12 cellular contexts compared by ENCODE assay signal in the genomic region with DNA sequence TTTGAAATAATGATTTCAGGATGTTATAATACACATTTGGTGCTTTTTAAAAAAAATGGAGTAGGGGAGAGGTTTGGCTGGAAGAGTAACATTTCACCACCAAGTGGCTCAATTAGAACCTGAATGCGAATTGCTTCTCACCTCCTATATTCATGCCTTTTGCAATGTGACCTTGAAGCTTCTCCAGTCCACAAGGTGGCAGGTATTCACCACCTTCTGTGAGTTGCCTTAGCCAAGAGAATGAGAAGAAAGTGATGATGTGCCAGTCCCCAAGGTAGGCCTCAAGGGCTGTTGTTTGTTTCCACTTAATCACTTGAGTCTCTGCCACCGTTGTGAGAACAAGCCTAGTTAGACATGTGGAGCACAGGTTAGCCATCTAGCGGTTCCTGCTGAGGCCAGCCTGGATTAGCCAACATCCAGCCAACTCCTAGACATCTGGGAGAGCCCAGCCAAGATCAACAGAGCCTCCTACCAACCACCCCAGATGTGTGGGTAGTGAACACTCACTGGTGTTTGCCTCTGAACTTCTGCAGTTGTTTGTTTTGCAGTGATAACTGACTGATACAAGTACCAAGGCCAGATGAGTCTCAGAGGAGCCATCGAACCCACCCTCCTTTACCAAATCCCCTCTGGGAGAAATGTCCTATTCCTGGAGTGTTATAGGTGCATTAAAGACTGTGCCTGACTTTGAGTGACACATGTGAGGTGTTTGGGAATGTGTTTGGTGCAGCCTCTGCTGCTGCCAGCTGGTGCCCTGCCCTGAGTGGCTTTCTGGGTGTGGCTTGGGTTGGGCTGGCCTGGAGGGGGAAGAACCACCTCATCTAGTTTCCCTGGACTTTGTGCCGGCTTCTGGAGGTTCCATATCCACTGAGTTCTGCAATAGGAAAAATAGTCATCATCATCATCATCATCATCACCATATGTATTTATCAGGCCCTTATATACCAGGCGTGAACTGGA.
DNase-seq lines count a peak whose midpoint lies in the region; ATAC-seq and TF ChIP-seq lines count a peak whose summit lies in the region.
"Had no signal": no experiment of that assay in that cellular context is flagged by ENCODE, and none has a peak within 500 bp of the region (broad histone marks: within the 10 kb centered on the region; RNA-seq: fewer than 3 reads in every experiment).

No MANE protein-coding gene starts in this region.

- TF ChIP-seq CTCF in WERI-Rb-1 (IDR thresholded peaks at IDR 0.05; ENCODE audit: low read depth, low read length): peak; percentile 30; the same call in 1 of the 2 replicates

- no peak overlapping the region for H3K4me3 ChIP-seq in WERI-Rb-1 (ENCODE audit: low read depth, low read length)
- H3K4me3 ChIP-seq: testis had no signal

- intact Hi-C loops in left colon (cut with DNase I, micrococcal nuclease): no loop called here

- peaks cover 4% of the 10 kb centered on the region for H3K9me3 ChIP-seq in WERI-Rb-1 (ENCODE audit: severe bottlenecking)
- H3K9me3 ChIP-seq: neutrophil, testis had no signal

- H3K9me3 Mint-ChIP-seq in activated CD8-positive, alpha-beta memory T cell treated with anti-CD3 and anti-CD28 coated beads, Interleukin-2, amount 10 ng/mL, durations not matched to agents 7 days and 5 days (ENCODE audit: low read depth): peaks cover 5% of the 10 kb centered on the region
- H3K9me3 Mint-ChIP-seq: effector memory CD8-positive, alpha-beta T cell had no signal

- no peaks in the 10 kb centered on the region for H3K4me1 Mint-ChIP-seq in activated CD8-positive, alpha-beta memory T cell treated with anti-CD3 and anti-CD28 coated beads, Interleukin-2, amount 10 ng/mL, durations not matched to agents 7 days and 5 days
- H3K4me1 Mint-ChIP-seq: CD4-positive, alpha-beta memory T cell had no signal

- no peaks in the 10 kb centered on the region for H3K27me3 ChIP-seq in WERI-Rb-1 (ENCODE audit: insufficient read depth, low read depth, severe bottlenecking)
- H3K27me3 ChIP-seq: neutrophil, testis had no signal

- peak; percentile 17 for DNase-seq in ELR (ENCODE audit: low read depth)
- no peak for DNase-seq in WERI-Rb-1
- DNase-seq in left colon: peak; percentile 50 to 71
- no peak for DNase-seq in activated CD8-positive, alpha-beta memory T cell treated with anti-CD3 and anti-CD28 coated beads, Interleukin-2, amount 10 ng/mL, durations not matched to agents 7 days and 5 days
- DNase-seq in NCI-H1092 treated with DMSO at 0.1 percent for 48 hours (lab: John Stamatoyannopoulos, UW): no peak
- DNase-seq in GM03348 (ENCODE audit: low spot score): no peak
- DNase-seq: CD4-positive, alpha-beta memory T cell; effector memory CD8-positive, alpha-beta T cell; MV-4-11; testis had no signal

- peak; percentile 35; the same call in 1 of the 2 replicates for TF ChIP-seq RAD21 in Ishikawa (IDR thresholded peaks at IDR 0.05; ENCODE audit: low read depth)

- H3K36me3 ChIP-seq in WERI-Rb-1: no peaks in the 10 kb centered on the region
- H3K36me3 ChIP-seq: neutrophil had no signal

- peak; percentile 82 for ATAC-seq in left colon
- ATAC-seq in activated CD8-positive, alpha-beta memory T cell treated with anti-CD3 and anti-CD28 coated beads, Interleukin-2, amount 10 ng/mL, durations not matched to agents 7 days and 5 days: no peak
- ATAC-seq: effector memory CD8-positive, alpha-beta T cell had no signal

- no peaks in the 10 kb centered on the region for H3K36me3 Mint-ChIP-seq in activated CD8-positive, alpha-beta memory T cell treated with anti-CD3 and anti-CD28 coated beads, Interleukin-2, amount 10 ng/mL, durations not matched to agents 7 days and 5 days
- H3K36me3 Mint-ChIP-seq: CD4-positive, alpha-beta memory T cell had no signal

- no peak overlapping the region for H3K27ac ChIP-seq in WERI-Rb-1
- H3K27ac ChIP-seq: neutrophil, testis had no signal

- H3K4me3 Mint-ChIP-seq in activated CD8-positive, alpha-beta memory T cell treated with anti-CD3 and anti-CD28 coated beads, Interleukin-2, amount 10 ng/mL, durations not matched to agents 7 days and 5 days: no peak overlapping the region
- H3K4me3 Mint-ChIP-seq: CD4-positive, alpha-beta memory T cell; effector memory CD8-positive, alpha-beta T cell had no signal

- H3K27ac Mint-ChIP-seq in activated CD8-positive, alpha-beta memory T cell treated with anti-CD3 and anti-CD28 coated beads, Interleukin-2, amount 10 ng/mL, durations not matched to agents 7 days and 5 days: no peak overlapping the region
- H3K27ac Mint-ChIP-seq: CD4-positive, alpha-beta memory T cell; effector memory CD8-positive, alpha-beta T cell had no signal

- no peak for TF ChIP-seq EP300 in Ishikawa (IDR thresholded peaks at IDR 0.05; ENCODE audit: borderline replicate concordance)

- H3K27me3 Mint-ChIP-seq in activated CD8-positive, alpha-beta memory T cell treated with anti-CD3 and anti-CD28 coated beads, Interleukin-2, amount 10 ng/mL, durations not matched to agents 7 days and 5 days: peaks cover 6% of the 10 kb centered on the region

- CTCF ChIA-PET in activated CD8-positive, alpha-beta memory T cell treated with anti-CD3 and anti-CD28 coated beads, Interleukin-2, amount 10 ng/mL, durations not matched to agents 7 days and 5 days (lab: Charles Lee): no interaction called here

TF ChIP-seq in Ishikawa, 13 proteins besides CTCF, POLR2A, EP300 and RAD21:
- TF ChIP-seq, protein P1, sequence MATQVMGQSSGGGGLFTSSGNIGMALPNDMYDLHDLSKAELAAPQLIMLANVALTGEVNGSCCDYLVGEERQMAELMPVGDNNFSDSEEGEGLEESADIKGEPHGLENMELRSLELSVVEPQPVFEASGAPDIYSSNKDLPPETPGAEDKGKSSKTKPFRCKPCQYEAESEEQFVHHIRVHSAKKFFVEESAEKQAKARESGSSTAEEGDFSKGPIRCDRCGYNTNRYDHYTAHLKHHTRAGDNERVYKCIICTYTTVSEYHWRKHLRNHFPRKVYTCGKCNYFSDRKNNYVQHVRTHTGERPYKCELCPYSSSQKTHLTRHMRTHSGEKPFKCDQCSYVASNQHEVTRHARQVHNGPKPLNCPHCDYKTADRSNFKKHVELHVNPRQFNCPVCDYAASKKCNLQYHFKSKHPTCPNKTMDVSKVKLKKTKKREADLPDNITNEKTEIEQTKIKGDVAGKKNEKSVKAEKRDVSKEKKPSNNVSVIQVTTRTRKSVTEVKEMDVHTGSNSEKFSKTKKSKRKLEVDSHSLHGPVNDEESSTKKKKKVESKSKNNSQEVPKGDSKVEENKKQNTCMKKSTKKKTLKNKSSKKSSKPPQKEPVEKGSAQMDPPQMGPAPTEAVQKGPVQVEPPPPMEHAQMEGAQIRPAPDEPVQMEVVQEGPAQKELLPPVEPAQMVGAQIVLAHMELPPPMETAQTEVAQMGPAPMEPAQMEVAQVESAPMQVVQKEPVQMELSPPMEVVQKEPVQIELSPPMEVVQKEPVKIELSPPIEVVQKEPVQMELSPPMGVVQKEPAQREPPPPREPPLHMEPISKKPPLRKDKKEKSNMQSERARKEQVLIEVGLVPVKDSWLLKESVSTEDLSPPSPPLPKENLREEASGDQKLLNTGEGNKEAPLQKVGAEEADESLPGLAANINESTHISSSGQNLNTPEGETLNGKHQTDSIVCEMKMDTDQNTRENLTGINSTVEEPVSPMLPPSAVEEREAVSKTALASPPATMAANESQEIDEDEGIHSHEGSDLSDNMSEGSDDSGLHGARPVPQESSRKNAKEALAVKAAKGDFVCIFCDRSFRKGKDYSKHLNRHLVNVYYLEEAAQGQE (IDR thresholded peaks at IDR 0.05; ENCODE audit: low read depth): no peak
- TF ChIP-seq TEAD4 (IDR thresholded peaks at IDR 0.05) (no peak), ZBTB7A (IDR thresholded peaks at IDR 0.05; ENCODE audit: low read depth) (no peak), NFIC (IDR thresholded peaks at IDR 0.05) (no peak), CEBPB (IDR thresholded peaks at IDR 0.05) (no peak), TCF12 (IDR thresholded peaks at IDR 0.05; ENCODE audit: low read depth) (no peak), TAF1 (IDR thresholded peaks at IDR 0.05; ENCODE audit: low read depth) (no peak)

Comparison
In these comparisons a context has a peak if more than half of its experiments do, and no peak if none do; other contexts are left out.
1. DNase-seq: peak in ELR (single experiment) and left colon (2 of 2); none in WERI-Rb-1 (single experiment), activated CD8-positive, alpha-beta memory T cell treated with anti-CD3 and anti-CD28 coated beads, Interleukin-2, amount 10 ng/mL, durations not matched to agents 7 days and 5 days (single experiment), NCI-H1092 treated with DMSO at 0.1 percent for 48 hours (single experiment) and GM03348 (single experiment).